Comparison of ENCODE assay signal across 32 cellular contexts in genomic region chr14:61593330-61593729, GRCh38.
DNase-seq lines count a peak whose midpoint lies in the region; ATAC-seq lines count a peak whose summit lies in the region.
"Had no signal": no experiment of that assay in that cellular context is flagged by ENCODE, and none has a peak within 500 bp of the region (broad histone marks: within the 10 kb centered on the region; RNA-seq: fewer than 3 reads in every experiment).

No MANE protein-coding gene starts in this region.

- peaks cover 16% of the 10 kb centered on the region for H3K79me1 ChIP-seq in mesenchymal stem cell (replicated peaks; ENCODE audit: low read length, poor library complexity, severe bottlenecking)

- no peak overlapping the region for H4K91ac ChIP-seq in mesenchymal stem cell (ENCODE audit: low read length)

- H3K14ac ChIP-seq in mesenchymal stem cell (ENCODE audit: low read length in 2 of 2) = no peak overlapping the region

- H2AK5ac ChIP-seq in mesenchymal stem cell (ENCODE audit: low read length, severe bottlenecking) = peak overlapping the region; percentile 98

- H3K79me2 ChIP-seq in ACC112 (ENCODE audit: control insufficient read depth, insufficient read depth, low read length, unreplicated experiment) = peaks cover 34% of the 10 kb centered on the region

- H2BK15ac ChIP-seq in mesenchymal stem cell (ENCODE audit: low read depth, poor library complexity, severe bottlenecking) = no peak overlapping the region

- H3K4me3 ChIP-seq in ACC112 (ENCODE audit: low read depth, low read length) = no peak overlapping the region
- H3K4me3 ChIP-seq in adipocyte (ENCODE audit: low read length) = no peak overlapping the region
- no peak overlapping the region for H3K4me3 ChIP-seq in mesenchymal stem cell (ENCODE audit: insufficient read depth in 1 of 2, low read depth in 1 of 2, low read length in 2 of 2)
- H3K4me3 ChIP-seq: cardiac muscle cell, coronary artery, left ventricle myocardium inferior, testis had no signal

- no peak overlapping the region for H3K4me2 ChIP-seq in mesenchymal stem cell (ENCODE audit: low read length, poor library complexity, severe bottlenecking)

- peak overlapping the region; percentile 17 for H3K27ac Mint-ChIP-seq in T-helper 1 cell treated with Interleukin-12 subunit alpha and Interleukin-12 subunit beta and Interleukin-4 antibody, amounts not matched to agents 30 μg/mL and 1 μg/mL, for 36 hours
- H3K27ac Mint-ChIP-seq: H9 had no signal

- H2BK120ac ChIP-seq in mesenchymal stem cell (ENCODE audit: low read depth, low read length) = no peak overlapping the region

- DNase-seq in T-helper 1 cell (no peak), adipocyte (ENCODE audit: low read depth) (peak; percentile 57), mesenchymal stem cell (no peak), NCI-H510A treated with DMSO at 0.1 percent for 48 hours (lab: John Stamatoyannopoulos, UW) (no peak)
- DNase-seq: activated T-cell treated with anti-CD3 and anti-CD28 coated beads, Interleukin-2, amount 50 U/mL, for 1 hour; aorta; C1 segment of cervical spinal cord; DMS153; erythroblast; H9; head of caudate nucleus; islet precursor cell; Kasumi-1; left ventricle myocardium inferior; naive B cell; NCI-H1436; NCI-H2081; NCI-H226; NCI-H69; nucleus accumbens; Right ventricle myocardium superior; stimulated activated CD4-positive, alpha-beta T cell treated with anti-CD3 and anti-CD28 coated beads, Interleukin-15, amount 100 ng/mL, for 24 hours; stimulated activated CD4-positive, alpha-beta T cell treated with anti-CD3 and anti-CD28 coated beads, Interleukin-4, amount 100 ng/mL, for 4 hours; testis had no signal

- no peak overlapping the region for H4K8ac ChIP-seq in mesenchymal stem cell (ENCODE audit: low read length)

- ATAC-seq in GM21723 (IDR thresholded peaks at IDR 0.05; ENCODE audit: unreplicated experiment) (no peak), HG03095 (IDR thresholded peaks at IDR 0.05; ENCODE audit: unreplicated experiment) (no peak)
- ATAC-seq: HepG2 had no signal

- peaks cover 5% of the 10 kb centered on the region for H3K36me3 Mint-ChIP-seq in T-helper 1 cell treated with Interleukin-12 subunit alpha and Interleukin-12 subunit beta and Interleukin-4 antibody, amounts not matched to agents 30 μg/mL and 1 μg/mL, for 36 hours (ENCODE audit: low read depth)
- H3K36me3 Mint-ChIP-seq: naive B cell had no signal

- H3K9ac ChIP-seq in adipocyte (ENCODE audit: low read length) (no peak overlapping the region), mesenchymal stem cell (ENCODE audit: low read length) (no peak overlapping the region)

- peaks cover 11% of the 10 kb centered on the region for H3K9me3 Mint-ChIP-seq in T-helper 1 cell treated with Interleukin-12 subunit alpha and Interleukin-12 subunit beta and Interleukin-4 antibody, amounts not matched to agents 30 μg/mL and 1 μg/mL, for 36 hours
- H3K9me3 Mint-ChIP-seq: H9, naive B cell had no signal

- H3K27me3 Mint-ChIP-seq in T-helper 1 cell treated with Interleukin-12 subunit alpha and Interleukin-12 subunit beta and Interleukin-4 antibody, amounts not matched to agents 30 μg/mL and 1 μg/mL, for 36 hours (ENCODE audit: low read depth) = no peaks in the 10 kb centered on the region
- H3K27me3 Mint-ChIP-seq: naive B cell had no signal

- H3K18ac ChIP-seq in mesenchymal stem cell (ENCODE audit: low read depth in 1 of 2, low read length in 2 of 2) = no peak overlapping the region

- H3K27me3 ChIP-seq in ACC112 (ENCODE audit: insufficient read depth, low read length) = no peaks in the 10 kb centered on the region
- no peaks in the 10 kb centered on the region for H3K27me3 ChIP-seq in adipocyte (replicated peaks; ENCODE audit: control insufficient read depth, insufficient read depth, low read length)
- H3K27me3 ChIP-seq in mesenchymal stem cell (ENCODE audit: control insufficient read depth in 1 of 2, insufficient read depth in 1 of 2, low read length in 2 of 2) = no peaks in the 10 kb centered on the region
- H3K27me3 ChIP-seq: cardiac muscle cell, testis had no signal

- WGBS in mesenchymal stem cell = 100% methylated on average over 2 of the region's 3 CpGs

- H3K4me1 ChIP-seq in ACC112 (ENCODE audit: control insufficient read depth, insufficient read depth, low read length, unreplicated experiment) = peaks cover 69% of the 10 kb centered on the region
- H3K4me1 ChIP-seq in adipocyte (ENCODE audit: control insufficient read depth, insufficient read depth, low read length) = peaks cover 33% of the 10 kb centered on the region
- peaks cover 25% of the 10 kb centered on the region for H3K4me1 ChIP-seq in mesenchymal stem cell (ENCODE audit: control insufficient read depth, insufficient read depth, low read depth, low read length)

- no peak overlapping the region for H3K4ac ChIP-seq in mesenchymal stem cell (ENCODE audit: low read depth in 1 of 2, low read length in 2 of 2)

- no peak overlapping the region for H2BK12ac ChIP-seq in mesenchymal stem cell (ENCODE audit: low read length in 2 of 2)

- peaks cover 50% of the 10 kb centered on the region for H3K4me1 Mint-ChIP-seq in T-helper 1 cell treated with Interleukin-12 subunit alpha and Interleukin-12 subunit beta and Interleukin-4 antibody, amounts not matched to agents 30 μg/mL and 1 μg/mL, for 36 hours (ENCODE audit: low read depth)

- no peak overlapping the region for H3K4me3 Mint-ChIP-seq in T-helper 1 cell treated with Interleukin-12 subunit alpha and Interleukin-12 subunit beta and Interleukin-4 antibody, amounts not matched to agents 30 μg/mL and 1 μg/mL, for 36 hours
- H3K4me3 Mint-ChIP-seq: H9, naive B cell had no signal

- no peak overlapping the region for H3K23ac ChIP-seq in mesenchymal stem cell (ENCODE audit: low read length in 2 of 2)

- H3K9me3 ChIP-seq in adipocyte (ENCODE audit: control insufficient read depth, low read length) = no peaks in the 10 kb centered on the region
- no peaks in the 10 kb centered on the region for H3K9me3 ChIP-seq in mesenchymal stem cell (ENCODE audit: control insufficient read depth, low read length)
- H3K9me3 ChIP-seq: testis had no signal

- H2BK5ac ChIP-seq in mesenchymal stem cell (ENCODE audit: low read depth, low read length, poor library complexity, severe bottlenecking) = no peak overlapping the region

- peaks cover 5% of the 10 kb centered on the region; the same call in 1 of the 2 replicates for H3K36me3 ChIP-seq in ACC112 (ENCODE audit: insufficient read depth, low read length)
- H3K36me3 ChIP-seq in adipocyte (ENCODE audit: control insufficient read depth, insufficient read depth, low read length, severe bottlenecking) = no peaks in the 10 kb centered on the region
- H3K36me3 ChIP-seq in mesenchymal stem cell (ENCODE audit: control insufficient read depth in 1 of 2, insufficient read depth in 2 of 2, low read depth in 1 of 2, low read length in 2 of 2) = peaks cover 0 to 3% of the 10 kb centered on the region in 2 experiments
- H3K36me3 ChIP-seq: cardiac muscle cell, left ventricle myocardium inferior had no signal

- H2AFZ ChIP-seq in ACC112 (ENCODE audit: low read length, unreplicated experiment) (no peak overlapping the region), mesenchymal stem cell (ENCODE audit: low read depth, low read length) (no peak overlapping the region)

- H3K27ac ChIP-seq in ACC112 (ENCODE audit: low read depth, low read length) (peak overlapping the region; percentile 98), mesenchymal stem cell (ENCODE audit: low read length, poor library complexity, severe bottlenecking) (no peak overlapping the region)
- H3K27ac ChIP-seq: 22Rv1, cardiac muscle cell, coronary artery, left ventricle myocardium inferior, testis had no signal
